In genomic region chr2:56167616-56168015, GRCh38 we compare ENCODE assay signal across 23 cellular contexts. TPM values are rescaled to one million over a fixed set of nuclear protein-coding genes. Genes with fewer than 3 reads are reported as not detected.
DNase-seq lines count a peak whose midpoint lies in the region; TF ChIP-seq lines count a peak whose summit lies in the region.
"Had no signal": no experiment of that assay in that cellular context is flagged by ENCODE, and none has a peak within 500 bp of the region (broad histone marks: within the 10 kb centered on the region; RNA-seq: fewer than 3 reads in every experiment).

No MANE protein-coding gene starts in this region.

- H3K4ac ChIP-seq in mesenchymal stem cell (ENCODE audit: low read depth in 1 of 2, low read length in 2 of 2) = no peak overlapping the region

- no peak overlapping the region for H2BK5ac ChIP-seq in mesenchymal stem cell (ENCODE audit: low read depth, low read length, poor library complexity, severe bottlenecking)

- H3K4me2 ChIP-seq in mesenchymal stem cell (ENCODE audit: low read length, poor library complexity, severe bottlenecking) (no peak overlapping the region), smooth muscle cell (no peak overlapping the region)
- H3K4me2 ChIP-seq: neural progenitor cell had no signal

- TF ChIP-seq CTCF in AG10803 (conservative IDR thresholded peaks at IDR 0.05; ENCODE audit: low read length) (no peak), smooth muscle cell (IDR thresholded peaks at IDR 0.05; ENCODE audit: borderline replicate concordance, insufficient read depth, poor library complexity, severe bottlenecking) (no peak)

- no peak overlapping the region for H2BK12ac ChIP-seq in mesenchymal stem cell (ENCODE audit: low read length in 2 of 2)

- no peak overlapping the region for H2BK120ac ChIP-seq in mesenchymal stem cell (ENCODE audit: low read depth, low read length)

- WGBS in mesenchymal stem cell = 100% methylated on average over 1 of the region's 1 CpG
- WGBS in smooth muscle cell (ENCODE audit: low lambda C conversion rate) = 100% methylated on average over 1 of the region's 1 CpG

- H4K91ac ChIP-seq in mesenchymal stem cell (ENCODE audit: low read length) = no peak overlapping the region

- H4K20me1 ChIP-seq in smooth muscle cell (ENCODE audit: low read depth) = no peaks in the 10 kb centered on the region

- H3K4me3 ChIP-seq in AG10803 (ENCODE audit: low read length) (no peak overlapping the region), mesenchymal stem cell (ENCODE audit: insufficient read depth in 1 of 2, low read depth in 1 of 2, low read length in 2 of 2) (no peak overlapping the region), smooth muscle cell (no peak overlapping the region)
- H3K4me3 ChIP-seq: neural progenitor cell, psoas muscle, spleen had no signal

- no peak overlapping the region for H3K23ac ChIP-seq in mesenchymal stem cell (ENCODE audit: low read length in 2 of 2)

- no peak overlapping the region for H3K27ac ChIP-seq in mesenchymal stem cell (ENCODE audit: low read length, poor library complexity, severe bottlenecking)
- H3K27ac ChIP-seq in smooth muscle cell (ENCODE audit: low read depth) = no peak overlapping the region
- H3K27ac ChIP-seq: neural progenitor cell, spleen had no signal

- H4K8ac ChIP-seq in mesenchymal stem cell (ENCODE audit: low read length) = no peak overlapping the region

- H2BK15ac ChIP-seq in mesenchymal stem cell (ENCODE audit: low read depth, poor library complexity, severe bottlenecking) = no peak overlapping the region

- peak; percentile 59 for DNase-seq in AG10803 (ENCODE audit: low read depth)
- peak; percentile 74 for DNase-seq in EH (ENCODE audit: low read depth)
- peak; percentile 22 for DNase-seq in SHP77 treated with DMSO at 0.1 percent for 48 hours (lab: John Stamatoyannopoulos, UW)
- DNase-seq in mesenchymal stem cell = peak; percentile 57
- no peak for DNase-seq in stimulated activated CD4-positive, alpha-beta T cell treated with anti-CD3 and anti-CD28 coated beads, Interleukin-1b, Interleukin-23, amount 100 ng/mL, for 48 hours
- no peak for DNase-seq in activated CD8-positive, alpha-beta memory T cell treated with anti-CD3 and anti-CD28 coated beads for 24 hours
- DNase-seq in NCI-H1930 (lab: John Stamatoyannopoulos, UW) = no peak
- DNase-seq in smooth muscle cell (lab: John Stamatoyannopoulos, UW; ENCODE audit: unreplicated experiment) = no peak
- DNase-seq: activated CD4-positive, alpha-beta memory T cell treated with anti-CD3 and anti-CD28 coated beads, Interleukin-2, amount 10 ng/mL, durations not matched to agents 7 days and 5 days; activated naive CD4-positive, alpha-beta T cell treated with Interleukin-2 at 50 U/mL for 16 hours; AML-193; aorta; DND-41; foreskin fibroblast; left ventricle myocardium superior; psoas muscle; Right ventricle myocardium superior; spleen; stimulated activated CD4-positive, alpha-beta T cell treated with anti-CD3 and anti-CD28 coated beads, Interleukin-4, amount 100 ng/mL, for 4 hours; stimulated activated naive CD8-positive, alpha-beta T cell treated with anti-CD3 and anti-CD28 coated beads, Interleukin-15, Interleukin-2, amounts not matched to agents 100 U/mL and 50 U/mL, for 24 hours had no signal

- H3F3A ChIP-seq in smooth muscle cell (ENCODE audit: low read depth) = no peaks in the 10 kb centered on the region

- H3K14ac ChIP-seq in mesenchymal stem cell (ENCODE audit: low read length in 2 of 2) = no peak overlapping the region

- H3K9me3 ChIP-seq in mesenchymal stem cell (ENCODE audit: control insufficient read depth, low read length) (no peaks in the 10 kb centered on the region), smooth muscle cell (replicated peaks; ENCODE audit: low read depth) (no peaks in the 10 kb centered on the region)
- H3K9me3 ChIP-seq: psoas muscle, spleen had no signal

- peaks cover 0 to 6% of the 10 kb centered on the region in 2 experiments for H3K27me3 ChIP-seq in mesenchymal stem cell (ENCODE audit: control insufficient read depth in 1 of 2, insufficient read depth in 1 of 2, low read length in 2 of 2)
- no peaks in the 10 kb centered on the region for H3K27me3 ChIP-seq in smooth muscle cell (ENCODE audit: low read depth)

- no peak overlapping the region for H2AK5ac ChIP-seq in mesenchymal stem cell (ENCODE audit: low read length, severe bottlenecking)

- no peak overlapping the region for H3K9ac ChIP-seq in mesenchymal stem cell (ENCODE audit: low read length)
- no peak overlapping the region for H3K9ac ChIP-seq in smooth muscle cell (ENCODE audit: low read depth)
- H3K9ac ChIP-seq: neural progenitor cell had no signal

- H3K79me1 ChIP-seq in mesenchymal stem cell (replicated peaks; ENCODE audit: low read length, poor library complexity, severe bottlenecking) = no peaks in the 10 kb centered on the region

- H3K4me1 ChIP-seq in mesenchymal stem cell (ENCODE audit: control insufficient read depth, insufficient read depth, low read depth, low read length) = no peaks in the 10 kb centered on the region
- H3K4me1 ChIP-seq in smooth muscle cell (ENCODE audit: low read depth) = no peaks in the 10 kb centered on the region
- H3K4me1 ChIP-seq: neural progenitor cell, psoas muscle, spleen had no signal

- H3K79me2 ChIP-seq in smooth muscle cell (ENCODE audit: low read depth) = no peaks in the 10 kb centered on the region

- H3K36me3 ChIP-seq in mesenchymal stem cell (ENCODE audit: control insufficient read depth in 1 of 2, insufficient read depth in 2 of 2, low read depth in 1 of 2, low read length in 2 of 2) = no peaks in the 10 kb centered on the region
- no peaks in the 10 kb centered on the region for H3K36me3 ChIP-seq in smooth muscle cell (ENCODE audit: low read depth)
- H3K36me3 ChIP-seq: neural progenitor cell, spleen had no signal

- H2AFZ ChIP-seq in mesenchymal stem cell (ENCODE audit: low read depth, low read length) (no peak overlapping the region), smooth muscle cell (ENCODE audit: low read depth) (no peak overlapping the region)
- H2AFZ ChIP-seq: neural progenitor cell had no signal

- peak overlapping the region in 1 of 2 experiments; percentile 12 for H3K18ac ChIP-seq in mesenchymal stem cell (ENCODE audit: low read depth in 1 of 2, low read length in 2 of 2)

RNA-seq across cellular contexts. Expression of gene CCDC85A, which starts 16.2 kb away (rescaled TPM):
- 4.3 TPM for polyA plus RNA-seq in mesenchymal stem cell (2013, experiment 1 of 2)
- polyA plus RNA-seq in mesenchymal stem cell (2013, experiment 2 of 2) = 4.0 TPM
- total RNA-seq in smooth muscle cell = 2.0 and 2.1 TPM in 2 replicates
- 0.67 and 2.4 TPM in 2 replicates for polyA plus RNA-seq in smooth muscle cell
- total RNA-seq: activated CD4-positive, alpha-beta memory T cell treated with anti-CD3 and anti-CD28 coated beads, Interleukin-2, amount 10 ng/mL, durations not matched to agents 7 days and 5 days; H1; OCI-LY7 had no signal

Comparison
In these comparisons a context has a peak if more than half of its experiments do, and no peak if none do; other contexts are left out.
1. DNase-seq: peak in AG10803 (single experiment), EH (single experiment), SHP77 treated with DMSO at 0.1 percent for 48 hours (single experiment) and mesenchymal stem cell (single experiment); none in stimulated activated CD4-positive, alpha-beta T cell treated with anti-CD3 and anti-CD28 coated beads, Interleukin-1b, Interleukin-23, amount 100 ng/mL, for 48 hours (single experiment), activated CD8-positive, alpha-beta memory T cell treated with anti-CD3 and anti-CD28 coated beads for 24 hours (single experiment), NCI-H1930 (0 of 2) and smooth muscle cell (single experiment).